ENCODE assay signal across 8 cellular contexts in the genomic region with DNA sequence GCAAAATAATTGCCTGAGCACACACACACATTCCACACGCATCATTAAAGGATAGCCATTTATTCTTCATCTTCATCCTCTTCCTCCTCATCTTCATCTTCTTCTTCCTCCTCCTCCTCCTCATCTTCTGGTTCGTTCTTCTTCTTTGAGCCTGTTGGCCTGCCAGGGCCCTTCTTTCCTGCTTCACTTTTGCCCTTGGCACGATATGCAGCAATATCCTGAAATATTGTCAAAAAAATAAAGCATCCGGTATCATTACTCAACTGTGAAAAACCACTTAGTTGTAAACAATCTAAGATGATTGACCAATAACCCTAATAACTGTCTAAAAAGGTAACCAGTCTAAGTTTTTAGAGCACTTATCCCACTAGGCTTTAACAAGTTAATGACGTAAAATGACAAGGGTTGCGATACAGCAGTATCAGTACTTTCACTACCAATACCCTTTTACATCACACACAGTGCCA. TPM values are rescaled to one million over a fixed set of nuclear protein-coding genes. Genes with fewer than 3 reads are reported as not detected.
A peak's percentile ranks its signal among the peaks of the same experiment; 100 is the strongest.
DNase-seq lines count a peak whose midpoint lies in the region; ATAC-seq and TF ChIP-seq lines count a peak whose summit lies in the region.
"Had no signal": no experiment of that assay in that cellular context is flagged by ENCODE, and none has a peak within 500 bp of the region (broad histone marks: within the 10 kb centered on the region; RNA-seq: fewer than 3 reads in every experiment).

No MANE protein-coding gene starts in this region.

- H3K36me3 ChIP-seq in effector memory CD4-positive, alpha-beta T cell (ENCODE audit: control insufficient read depth, insufficient read depth, low read length): no peaks in the 10 kb centered on the region
- H3K36me3 ChIP-seq in sigmoid colon: peaks cover 5 to 43% (median 11%) of the 10 kb centered on the region in 4 donors

- peak overlapping the region; percentile 88 for H3K27ac ChIP-seq in effector memory CD4-positive, alpha-beta T cell (ENCODE audit: insufficient read depth, low read length, poor library complexity, severe bottlenecking)
- peak overlapping the region; percentile 93 to 100 (median 99) for H3K27ac ChIP-seq in sigmoid colon

- 39 to 48% methylated on average over 6 of the region's 6 CpGs for WGBS in sigmoid colon, 2 donors

- no peaks in the 10 kb centered on the region for H3K9me3 ChIP-seq in effector memory CD4-positive, alpha-beta T cell (ENCODE audit: control insufficient read depth, low read length)
- no peaks in the 10 kb centered on the region for H3K9me3 ChIP-seq in sigmoid colon

- intact Hi-C loops in sigmoid colon (cut with DNase I): loop anchor here (5.0 kb wide), 1 partner anchor 165 kb away; no protein-coding TSS in a partner anchor

- TF ChIP-seq CTCF in GM12875 (IDR thresholded peaks at IDR 0.05; ENCODE audit: borderline replicate concordance, insufficient read depth, low read depth, low read length): no peak
- TF ChIP-seq CTCF in sigmoid colon (IDR thresholded peaks at IDR 0.05): no peak

- H3K4me1 ChIP-seq in effector memory CD4-positive, alpha-beta T cell (ENCODE audit: control insufficient read depth, insufficient read depth, low read length, poor library complexity, severe bottlenecking): peaks cover 6% of the 10 kb centered on the region
- peaks cover 0 to 31% (median 23%) of the 10 kb centered on the region in 4 donors for H3K4me1 ChIP-seq in sigmoid colon

- no peaks in the 10 kb centered on the region for H3K27me3 ChIP-seq in effector memory CD4-positive, alpha-beta T cell (replicated peaks; ENCODE audit: control insufficient read depth, insufficient read depth, low read length, poor library complexity, severe bottlenecking)
- no peaks in the 10 kb centered on the region for H3K27me3 ChIP-seq in sigmoid colon

- no peak for ATAC-seq in esophagus mucosa

- peak overlapping the region; percentile 95 for H3K4me3 ChIP-seq in GM12875 (ENCODE audit: low read depth, low read length)
- peak overlapping the region; percentile 98 for H3K4me3 ChIP-seq in effector memory CD4-positive, alpha-beta T cell (ENCODE audit: insufficient read depth, low read depth, low read length, poor library complexity, severe bottlenecking)
- H3K4me3 ChIP-seq in sigmoid colon: peak overlapping the region; percentile 89 to 98 (median 94)

- DNase-seq in NOMO-1 treated with DMSO at 0.1 percent for 48 hours (lab: John Stamatoyannopoulos, UW; ENCODE audit: unreplicated experiment) (peak; percentile 62), sigmoid colon (no peak), OCI-M2 (lab: John Stamatoyannopoulos, UW; ENCODE audit: unreplicated experiment) (no peak)
- no peak for DNase-seq in effector memory CD4-positive, alpha-beta T cell
- no peak for DNase-seq in activated effector memory CD4-positive, alpha-beta T cell treated with anti-CD3 and anti-CD28 coated beads, Interleukin-2, amount 50 U/mL, for 16 hours
- DNase-seq: NCI-H345 had no signal

- no peak for TF ChIP-seq EP300 in sigmoid colon (IDR thresholded peaks at IDR 0.05)

- TF ChIP-seq POLR2A in sigmoid colon (IDR thresholded peaks at IDR 0.05): no peak

RNA-seq across cellular contexts. Expression of a gene that starts 2.1 kb away (rescaled TPM):
- total RNA-seq in sigmoid colon (10 to 100 TPM; 45.1 to 74.7 (median 59.4) TPM), esophagus mucosa (85.0 TPM)
- 100 to 1,000 TPM in 2 of 3 donors, 10 to 100 TPM in 1; 96.1 to 255 (median 129) TPM for polyA plus RNA-seq in sigmoid colon

RNA-seq across cellular contexts. Expression of a gene that starts 38.7 kb away (rescaled TPM):
- 10 to 100 TPM; 39.6 to 61.4 (median 53.1) TPM for total RNA-seq in sigmoid colon
- 10 to 100 TPM in 1 of 3 donors, 1 to 10 TPM in 2; 7.2 to 11.0 (median 9.0) TPM for polyA plus RNA-seq in sigmoid colon
- total RNA-seq in esophagus mucosa: 5.1 TPM
